ENCODE assay signal across 8 cellular contexts in the genomic region with DNA sequence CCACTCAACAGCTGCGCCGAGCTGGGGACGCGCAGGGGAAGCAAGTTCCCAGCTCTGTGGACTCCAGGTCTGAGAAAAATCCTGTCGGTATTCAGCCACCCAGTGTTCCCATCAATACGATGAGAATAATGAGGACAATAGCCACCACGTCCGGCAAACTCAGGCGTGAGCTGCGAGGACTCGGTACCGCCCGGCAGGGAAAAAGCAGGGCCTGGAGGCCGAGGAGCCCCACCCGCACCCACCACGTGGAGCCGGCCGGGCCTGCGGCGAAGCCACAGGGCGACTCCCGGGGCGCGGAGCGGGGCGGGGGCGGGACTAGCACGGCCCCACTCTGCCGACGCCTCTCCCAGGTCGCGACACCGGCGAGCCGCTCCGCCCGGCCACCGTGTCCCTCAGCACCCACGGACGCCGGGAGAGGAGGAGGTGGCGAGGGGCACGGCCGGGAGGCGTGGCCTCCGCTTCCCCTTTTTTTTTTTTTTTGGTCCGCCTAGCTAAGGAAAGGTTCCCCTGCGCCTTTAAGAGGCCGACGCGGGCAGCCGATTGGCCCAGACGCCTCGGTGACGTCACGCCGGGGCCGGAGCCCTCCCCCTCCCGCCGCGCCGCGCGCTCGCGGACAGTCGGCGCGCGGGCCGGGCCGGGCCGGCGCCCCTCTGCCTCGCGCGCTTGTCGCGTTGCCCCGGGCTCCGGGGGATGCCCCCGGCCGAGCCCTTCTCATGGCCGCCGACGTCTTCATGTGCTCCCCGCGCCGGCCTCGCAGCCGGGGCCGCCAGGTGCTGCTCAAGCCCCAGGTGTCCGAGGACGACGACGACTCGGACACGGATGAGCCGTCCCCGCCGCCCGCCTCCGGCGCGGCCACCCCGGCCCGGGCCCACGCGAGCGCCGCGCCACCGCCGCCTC. TPM values are rescaled to one million over a fixed set of nuclear protein-coding genes. Genes with fewer than 3 reads are reported as not detected.
DNase-seq lines count a peak whose midpoint lies in the region; ATAC-seq and FAIRE-seq lines count a peak whose summit lies in the region.

MLXIP (plus strand) TSS at position 616 of the 897 bp plus-strand sequence; CDS start at position 714, 98 bp downstream.

- H3K36me3 Mint-ChIP-seq in activated CD8-positive, alpha-beta memory T cell treated with anti-CD3 and anti-CD28 coated beads, Interleukin-2, amount 10 ng/mL, durations not matched to agents 7 days and 5 days = peaks cover 3% of the 10 kb centered on the region

- CTCF ChIA-PET in activated CD8-positive, alpha-beta memory T cell treated with anti-CD3 and anti-CD28 coated beads, Interleukin-2, amount 10 ng/mL, durations not matched to agents 7 days and 5 days (lab: Charles Lee) = interaction anchor here (0.6 to 4.4 kb wide), 12 partner anchors 11 to 218 kb away, joined by 3 to 28 read pairs (median 4); partner anchors contain the start of gene CFAP251

- ATAC-seq in GM21360 (IDR thresholded peaks at IDR 0.05; ENCODE audit: unreplicated experiment) = peak; percentile 69
- peak; percentile 87 for ATAC-seq in activated CD8-positive, alpha-beta memory T cell treated with anti-CD3 and anti-CD28 coated beads, Interleukin-2, amount 10 ng/mL, durations not matched to agents 7 days and 5 days

- peaks cover under 1% of the 10 kb centered on the region for H3K27me3 Mint-ChIP-seq in activated CD8-positive, alpha-beta memory T cell treated with anti-CD3 and anti-CD28 coated beads, Interleukin-2, amount 10 ng/mL, durations not matched to agents 7 days and 5 days

- peaks cover 3% of the 10 kb centered on the region for H3K36me3 ChIP-seq in NT2/D1 (ENCODE audit: insufficient read depth, insufficient read length, low read length)
- no peaks in the 10 kb centered on the region for H3K36me3 ChIP-seq in endocrine pancreas (ENCODE audit: control insufficient read depth, insufficient read depth, low read length)
- H3K36me3 ChIP-seq in mesodermal cell (ENCODE audit: control insufficient read depth, insufficient read depth, low read length) = peaks cover 9% of the 10 kb centered on the region

- DNase-seq in COLO668 (lab: John Stamatoyannopoulos, UW; ENCODE audit: unreplicated experiment) (peak; percentile 97), HTR-8/SVneo (ENCODE audit: insufficient read length, low spot score) (peak; percentile 91), NT2/D1 (ENCODE audit: low read depth, low spot score) (peak; percentile 80)
- peak; percentile 94 for DNase-seq in activated CD8-positive, alpha-beta memory T cell treated with anti-CD3 and anti-CD28 coated beads, Interleukin-2, amount 10 ng/mL, durations not matched to agents 7 days and 5 days
- DNase-seq in stimulated activated CD8-positive, alpha-beta memory T cell treated with anti-CD3 and anti-CD28 coated beads, Interleukin-15, amount 100 ng/mL, for 48 hours (ENCODE audit: low read depth in 2 of 2) = peak; percentile 82 to 87

- peaks cover 7% of the 10 kb centered on the region for H3K4me1 ChIP-seq in NT2/D1 (ENCODE audit: insufficient read depth, insufficient read length)
- no peaks in the 10 kb centered on the region for H3K4me1 ChIP-seq in endocrine pancreas (ENCODE audit: control insufficient read depth, insufficient read depth, low read length)
- H3K4me1 ChIP-seq in mesodermal cell (ENCODE audit: control insufficient read depth, insufficient read depth, low read length, poor library complexity, severe bottlenecking) = peaks cover 22% of the 10 kb centered on the region

- no peaks in the 10 kb centered on the region for H3K9me3 Mint-ChIP-seq in activated CD8-positive, alpha-beta memory T cell treated with anti-CD3 and anti-CD28 coated beads, Interleukin-2, amount 10 ng/mL, durations not matched to agents 7 days and 5 days (ENCODE audit: low read depth)

- 1 to 2% methylated on average over 67 to 77 of the region's 114 CpGs for WGBS in mesodermal cell (ENCODE audit: insufficient coverage in 2 of 2), 2 experiments

- FAIRE-seq in HTR-8/SVneo (lab: Jason Lieb, UNC) = peak; percentile 23

- H3K9ac ChIP-seq in NT2/D1 (ENCODE audit: insufficient read length, low read depth) = peak within 1 kb of the TSS; percentile 90
- peak within 1 kb of the TSS; percentile 95 for H3K9ac ChIP-seq in endocrine pancreas (ENCODE audit: control insufficient read depth, insufficient read depth, low read length)

- peak within 1 kb of the TSS; percentile 88 for H3K27ac Mint-ChIP-seq in activated CD8-positive, alpha-beta memory T cell treated with anti-CD3 and anti-CD28 coated beads, Interleukin-2, amount 10 ng/mL, durations not matched to agents 7 days and 5 days

- H3K4me3 Mint-ChIP-seq in activated CD8-positive, alpha-beta memory T cell treated with anti-CD3 and anti-CD28 coated beads, Interleukin-2, amount 10 ng/mL, durations not matched to agents 7 days and 5 days = peak within 1 kb of the TSS; percentile 84

- H3K4me3 ChIP-seq in NT2/D1 (ENCODE audit: insufficient read length, low read depth) = peak within 1 kb of the TSS; percentile 81
- H3K4me3 ChIP-seq in endocrine pancreas (ENCODE audit: control insufficient read depth, insufficient read depth, low read length) = peak within 1 kb of the TSS; percentile 85
- peak within 1 kb of the TSS; percentile 60 for H3K4me3 ChIP-seq in mesodermal cell (ENCODE audit: extremely low read depth, insufficient read depth, low read length, poor library complexity, severe bottlenecking)

- peaks cover 43% of the 10 kb centered on the region for H3K4me1 Mint-ChIP-seq in activated CD8-positive, alpha-beta memory T cell treated with anti-CD3 and anti-CD28 coated beads, Interleukin-2, amount 10 ng/mL, durations not matched to agents 7 days and 5 days

- peak within 1 kb of the TSS; percentile 17 for H3K27ac ChIP-seq in mesodermal cell (ENCODE audit: low read depth, low read length, severe bottlenecking)

- H3K9me3 ChIP-seq in NT2/D1 (ENCODE audit: insufficient read depth, low read length) = no peaks in the 10 kb centered on the region
- no peaks in the 10 kb centered on the region for H3K9me3 ChIP-seq in endocrine pancreas (ENCODE audit: control insufficient read depth, low read length)
- H3K9me3 ChIP-seq in mesodermal cell (ENCODE audit: control insufficient read depth, low read length) = no peaks in the 10 kb centered on the region

- H3K27me3 ChIP-seq in NT2/D1 (ENCODE audit: insufficient read depth, insufficient read length) = peaks cover 14% of the 10 kb centered on the region
- no peaks in the 10 kb centered on the region for H3K27me3 ChIP-seq in endocrine pancreas (ENCODE audit: control insufficient read depth, insufficient read depth, low read length)

RNA-seq across cellular contexts. Expression of gene MLXIP, which starts in this region (rescaled TPM):
- total RNA-seq in activated CD8-positive, alpha-beta memory T cell treated with anti-CD3 and anti-CD28 coated beads, Interleukin-2, amount 10 ng/mL, durations not matched to agents 7 days and 5 days = 10 to 100 TPM; 36.1 to 36.4 TPM
- 26.2 TPM for polyA plus RNA-seq in mesodermal cell (2013, experiment 1 of 2)
- 21.8 TPM for polyA plus RNA-seq in mesodermal cell (2013, experiment 2 of 2)

Comparison
In these comparisons a context has a peak if more than half of its experiments do, and no peak if none do; other contexts are left out.
1. Peak in every context shown above with its lines: DNase-seq, ATAC-seq, H3K4me3 ChIP-seq and H3K27ac ChIP-seq.